ENCODE assay signal across 32 cellular contexts in genomic region chrX:43224496-43224895, GRCh38.
"Had no signal": no experiment of that assay in that cellular context is flagged by ENCODE, and none has a peak within 500 bp of the region (broad histone marks: within the 10 kb centered on the region; RNA-seq: fewer than 3 reads in every experiment).

No MANE protein-coding gene starts in this region.

- H3K9me3 ChIP-seq: esophagus squamous epithelium, pancreas, prostate gland, sigmoid colon, tibial artery had no signal

- H3K27me3 ChIP-seq: brain microvascular endothelial cell, esophagus squamous epithelium, sigmoid colon, tibial artery had no signal

- H3K36me3 ChIP-seq: brain microvascular endothelial cell, esophagus squamous epithelium, pancreas, prostate gland, sigmoid colon, tibial artery had no signal

- H3K27ac ChIP-seq: brain microvascular endothelial cell, epithelial cell of prostate, esophagus squamous epithelium, pancreas, prostate gland, sigmoid colon, tibial artery had no signal

- ATAC-seq: activated T-helper 17 cell treated with anti-CD3 and anti-CD28 coated beads, Interleukin-2, amount 50 U/mL, for 72 hours; left ventricle myocardium superior; pancreas; stimulated activated memory B cell treated with anti-CD40 and anti-IgM and Interleukin-4, amounts not matched to agents 10 μg/mL and 1 μg/mL and 100 μg/mL, for 72 hours; stimulated activated naive CD8-positive, alpha-beta T cell treated with anti-CD3 and anti-CD28 coated beads, Interleukin-15, amount 100 ng/mL, for 72 hours; WTC11 had no signal

- H3K4me3 ChIP-seq: esophagus squamous epithelium, pancreas, prostate gland, sigmoid colon, smooth muscle cell, tibial artery had no signal

- DNase-seq: activated CD4-positive, alpha-beta memory T cell treated with anti-CD3 and anti-CD28 coated beads, Interleukin-2, amount 10 ng/mL, durations not matched to agents 7 days and 5 days; activated CD4-positive, alpha-beta T cell treated with anti-CD3 and anti-CD28 coated beads for 1 hour; activated CD4-positive, alpha-beta T cell treated with anti-CD3 and anti-CD28 coated beads, Interleukin-2, amount 10 ng/mL, durations not matched to agents 7 days and 5 days; activated CD8-positive, alpha-beta memory T cell treated with anti-CD3 and anti-CD28 coated beads, Interleukin-2, amount 50 U/mL, for 48 hours; activated gamma-delta T cell treated with Interleukin-2 at 50 U/mL for 16 hours; activated naive CD4-positive, alpha-beta T cell treated with anti-CD3 and anti-CD28 coated beads, Interleukin-2, amount 50 U/mL, for 16 hours; activated T-cell treated with anti-CD3 and anti-CD28 coated beads, Interleukin-2, amount 50 U/mL, for 24 hours; amniotic stem cell; brain microvascular endothelial cell; central memory CD4-positive, alpha-beta T cell; dermis blood vessel endothelial cell; effector CD4-positive, alpha-beta T cell; esophagus squamous epithelium; left ventricle myocardium superior; naive B cell; pancreas; sigmoid colon; stimulated activated CD4-positive, alpha-beta T cell treated with anti-CD3 and anti-CD28 coated beads, Interleukin-1b, Interleukin-23, amount 100 ng/mL, for 48 hours; stimulated activated CD4-positive, alpha-beta T cell treated with anti-CD3 and anti-CD28 coated beads, Interleukin-4, amount 100 ng/mL, for 4 hours; stimulated activated CD8-positive, alpha-beta memory T cell treated with anti-CD3 and anti-CD28 coated beads, Interleukin-4, amount 100 ng/mL, for 48 hours; stimulated activated naive CD8-positive, alpha-beta T cell treated with anti-CD3 and anti-CD28 coated beads, Interleukin-15, amount 100 ng/mL, for 72 hours; substantia nigra; T-helper 2 cell; tibial artery had no signal

- H3K4me1 ChIP-seq: esophagus squamous epithelium, pancreas, prostate gland, sigmoid colon, tibial artery had no signal

- FAIRE-seq: astrocyte, frontal cortex had no signal
